Comparison of ENCODE assay signal across 9 cellular contexts in the genomic region with DNA sequence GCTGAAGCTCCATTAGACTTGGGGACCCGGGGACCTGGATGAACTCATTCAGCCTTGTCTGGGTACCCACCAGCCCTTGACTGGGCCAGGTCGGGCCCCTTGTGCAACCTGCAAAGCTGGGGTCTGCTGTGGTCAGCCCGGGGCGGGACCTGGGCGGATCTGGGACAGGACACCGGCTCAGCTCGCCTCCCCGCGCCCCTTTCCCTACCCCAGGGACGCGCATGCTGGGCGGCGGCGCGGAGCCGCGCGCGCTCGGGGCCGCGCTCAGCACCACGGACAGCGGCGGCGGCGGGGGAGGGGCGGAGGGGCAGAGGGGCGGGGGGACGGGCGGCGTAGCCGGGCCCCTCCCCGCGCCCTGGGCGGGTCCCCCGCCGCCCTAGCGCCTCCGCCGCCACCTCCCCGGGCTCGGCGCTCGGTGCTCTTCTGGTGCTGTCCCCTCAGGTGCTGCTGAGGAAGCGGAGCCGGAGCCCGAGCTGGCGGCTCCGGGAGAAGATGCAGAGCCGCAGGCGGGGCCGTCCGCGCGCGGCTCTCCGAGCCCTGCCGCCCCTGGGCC. TPM values are rescaled to one million over a fixed set of nuclear protein-coding genes. Genes with fewer than 3 reads are reported as not detected.
DNase-seq lines count a peak whose midpoint lies in the region; ATAC-seq and TF ChIP-seq lines count a peak whose summit lies in the region.
"Had no signal": no experiment of that assay in that cellular context is flagged by ENCODE, and none has a peak within 500 bp of the region (broad histone marks: within the 10 kb centered on the region; RNA-seq: fewer than 3 reads in every experiment).

No MANE protein-coding gene starts in this region.

- H2AFZ ChIP-seq in IMR-90 (replicated peaks; ENCODE audit: low read length, poor library complexity): peak overlapping the region; percentile 67

- no peak overlapping the region for H3K9ac ChIP-seq in IMR-90 (ENCODE audit: low read depth, low read length)

- ATAC-seq in IMR-90 (ENCODE audit: low read depth): peak; percentile 73
- ATAC-seq in right lobe of liver: peak in 3 of 4 donors; percentile 4 to 43 (median 13)
- ATAC-seq in GM21737 (IDR thresholded peaks at IDR 0.05; ENCODE audit: unreplicated experiment): no peak
- no peak for ATAC-seq in activated T-cell treated with anti-CD3 and anti-CD28 coated beads, Interleukin-2, amount 50 U/mL, for 72 hours (replicated peaks in 1 of 2)
- ATAC-seq: activated CD8-positive, alpha-beta T cell treated with anti-CD3 and anti-CD28 coated beads for 36 hours had no signal

- H2BK120ac ChIP-seq in IMR-90 (ENCODE audit: low read depth, low read length): no peak overlapping the region

- 1% methylated on average over 25 of the region's 59 CpGs; no CpG with 5 or more reads in 1 of the 2 experiments for WGBS in IMR-90 (ENCODE audit: extremely low coverage in 2 of 2, insufficient read length in 1 of 2), 2 experiments
- no CpG with 5 or more reads among the region's 59 CpGs for WGBS in right lobe of liver (ENCODE audit: insufficient coverage, low coverage, low lambda C conversion rate, missing lambda C conversion rate)

- H3K9me3 ChIP-seq in IMR-90 (ENCODE audit: control insufficient read depth, insufficient read depth, low read length) (no peaks in the 10 kb centered on the region), right lobe of liver (no peaks in the 10 kb centered on the region)

- H3K56ac ChIP-seq in IMR-90 (ENCODE audit: extremely low read depth, insufficient read depth, low read length): no peak overlapping the region

- H2BK5ac ChIP-seq in IMR-90 (ENCODE audit: low read depth, low read length, poor library complexity, severe bottlenecking): no peak overlapping the region

- no peak overlapping the region for H2AK5ac ChIP-seq in IMR-90 (ENCODE audit: low read depth, low read length)

- peaks cover 3% of the 10 kb centered on the region; the same call in 1 of the 2 replicates for H3K9me1 ChIP-seq in IMR-90 (ENCODE audit: insufficient read depth, low read length)

- H3K4me2 ChIP-seq in IMR-90 (ENCODE audit: low read depth, low read length): peak overlapping the region; percentile 7; the same call in 1 of the 2 replicates

- H3K4me3 ChIP-seq in IMR-90 (ENCODE audit: insufficient read depth, low read depth, low read length) (peak overlapping the region; percentile 51), coronary artery (peak overlapping the region; percentile 64), right lobe of liver (peak overlapping the region in 1 of 3 donors; percentile 27)

- TF ChIP-seq RAD21 in IMR-90 (IDR thresholded peaks at IDR 0.05; ENCODE audit: low read length): no peak

- peaks cover 9% of the 10 kb centered on the region for H4K20me1 ChIP-seq in IMR-90 (ENCODE audit: insufficient read depth, low read length)

- H4K91ac ChIP-seq in IMR-90 (ENCODE audit: insufficient read depth, low read depth, low read length): no peak overlapping the region

- H2AK9ac ChIP-seq in IMR-90 (replicated peaks; ENCODE audit: low read depth, low read length, poor library complexity): peak overlapping the region; percentile 37

- H3K27me3 ChIP-seq in IMR-90 (ENCODE audit: control insufficient read depth, insufficient read depth, low read length): peaks cover 47% of the 10 kb centered on the region
- peaks cover 0 to 12% of the 10 kb centered on the region in 2 donors for H3K27me3 ChIP-seq in right lobe of liver

- H3K79me1 ChIP-seq in IMR-90 (ENCODE audit: low read depth in 1 of 2, low read length in 2 of 2): no peaks in the 10 kb centered on the region

- H3K27ac Mint-ChIP-seq in activated T-cell treated with anti-CD3 and anti-CD28 coated beads, Interleukin-2, amount 50 U/mL, for 72 hours: no peak overlapping the region

- CTCF ChIA-PET in IMR-90 (lab: Yijun Ruan, JAX): no interaction called here

- H3K14ac ChIP-seq in IMR-90 (replicated peaks; ENCODE audit: low read depth, low read length): no peak overlapping the region

- dilution Hi-C loops in IMR-90 (cut with HindIII; ENCODE audit: low sequenced_read_pairs, unreplicated experiment): no loop called here

- no peak overlapping the region for H3K27ac ChIP-seq in IMR-90 (ENCODE audit: insufficient read depth, low read length)
- H3K27ac ChIP-seq in coronary artery: no peak overlapping the region
- no peak overlapping the region for H3K27ac ChIP-seq in right lobe of liver

- BruUV-seq in IMR-90 (replicated peaks; lab: Mats Ljungman, UMichigan): no TSS peak

- TF ChIP-seq CTCF in IMR-90 (conservative IDR thresholded peaks at IDR 0.05; ENCODE audit: low read depth, low read length) (no peak), coronary artery (IDR thresholded peaks at IDR 0.05) (no peak), right lobe of liver (IDR thresholded peaks at IDR 0.05) (no peak)

- H2BK20ac ChIP-seq in IMR-90 (ENCODE audit: low read depth, low read length): no peak overlapping the region

- in situ Hi-C loops in IMR-90 (cut with MboI; ENCODE audit: low sequenced_read_pairs): no loop called here

- no peak overlapping the region for H3K23ac ChIP-seq in IMR-90 (ENCODE audit: low read depth, low read length)

- no peak overlapping the region for H3K4ac ChIP-seq in IMR-90 (ENCODE audit: low read depth, low read length)

- H4K8ac ChIP-seq in IMR-90 (ENCODE audit: low read depth in 2 of 2, low read length in 2 of 2): no peak overlapping the region

- no peaks in the 10 kb centered on the region for H3K9me3 Mint-ChIP-seq in activated T-cell treated with anti-CD3 and anti-CD28 coated beads, Interleukin-2, amount 50 U/mL, for 72 hours
- H3K9me3 Mint-ChIP-seq: activated CD8-positive, alpha-beta T cell treated with anti-CD3 and anti-CD28 coated beads for 36 hours had no signal

- peaks cover 5 to 17% of the 10 kb centered on the region in 2 donors for H3K36me3 Mint-ChIP-seq in activated T-cell treated with anti-CD3 and anti-CD28 coated beads, Interleukin-2, amount 50 U/mL, for 72 hours (ENCODE audit: insufficient read depth in 2 of 2)

- POLR2A ChIA-PET in IMR-90 (lab: Charles Lee; ENCODE audit: unreplicated experiment): no interaction called here

- H3K4me3 Mint-ChIP-seq in activated T-cell treated with anti-CD3 and anti-CD28 coated beads, Interleukin-2, amount 50 U/mL, for 72 hours: no peak overlapping the region
- H3K4me3 Mint-ChIP-seq: activated CD8-positive, alpha-beta T cell treated with anti-CD3 and anti-CD28 coated beads for 36 hours had no signal

- H4K5ac ChIP-seq in IMR-90 (ENCODE audit: low read depth, low read length): no peak overlapping the region

- intact Hi-C loops in IMR-90 (cut with micrococcal nuclease): no loop called here
- intact Hi-C loops in right lobe of liver (cut with DNase I): no loop called here

- H3K36me3 ChIP-seq in IMR-90 (ENCODE audit: control insufficient read depth, insufficient read depth, low read length) (no peaks in the 10 kb centered on the region), right lobe of liver (no peaks in the 10 kb centered on the region)

- H3K4me1 ChIP-seq in IMR-90 (ENCODE audit: control insufficient read depth, insufficient read depth, low read length) (peaks cover 4% of the 10 kb centered on the region; the same call in 1 of the 2 replicates), right lobe of liver (peaks cover 0 to 5% (median 0%) of the 10 kb centered on the region in 4 donors)

- H3K18ac ChIP-seq in IMR-90 (ENCODE audit: low read depth, low read length): no peak overlapping the region

- no peak overlapping the region for H2BK15ac ChIP-seq in IMR-90 (ENCODE audit: low read depth, low read length)

- peaks cover 11% of the 10 kb centered on the region for H3K4me1 Mint-ChIP-seq in activated T-cell treated with anti-CD3 and anti-CD28 coated beads, Interleukin-2, amount 50 U/mL, for 72 hours (ENCODE audit: low read depth)

- DNase-seq in AG20443 (ENCODE audit: low spot score) (peak; percentile 78), IMR-90 (no peak), coronary artery (ENCODE audit: low spot score) (no peak), right lobe of liver (peak in 1 of 3 donors; percentile 42), mesenteric fat pad (ENCODE audit: low spot score) (no peak), GM19240 (ENCODE audit: insufficient read length, low spot score) (no peak)
- no peak for DNase-seq in activated T-cell treated with anti-CD3 and anti-CD28 coated beads, Interleukin-2, amount 50 U/mL, for 72 hours
- DNase-seq: activated CD8-positive, alpha-beta T cell treated with anti-CD3 and anti-CD28 coated beads for 36 hours had no signal

- H3K27me3 Mint-ChIP-seq in activated T-cell treated with anti-CD3 and anti-CD28 coated beads, Interleukin-2, amount 50 U/mL, for 72 hours (ENCODE audit: low read depth): no peaks in the 10 kb centered on the region
- H3K27me3 Mint-ChIP-seq: activated CD8-positive, alpha-beta T cell treated with anti-CD3 and anti-CD28 coated beads for 36 hours had no signal

- TF ChIP-seq POLR2A in IMR-90 (IDR thresholded peaks at IDR 0.05; ENCODE audit: low read depth, low read length): no peak
- no peak for TF ChIP-seq POLR2A in right lobe of liver (IDR thresholded peaks at IDR 0.05)

RNA-seq across cellular contexts. Expression of a gene that starts 7.4 kb away (rescaled TPM):
- total RNA-seq in IMR-90 (2012; rRNA removed) (12.8 and 15.6 TPM in 2 replicates), right lobe of liver (1 to 10 TPM; 4.0 to 8.2 (median 5.9) TPM), mesenteric fat pad (11.5 TPM)
- polyA plus RNA-seq in IMR-90 (2012; rRNA removed): 31.1 and 38.9 TPM in 2 replicates
- polyA plus RNA-seq in IMR-90 (2012; cell fraction: cytosol; rRNA removed): 20.0 and 29.8 TPM in 2 replicates
- polyA plus RNA-seq in IMR-90 (2012; cell fraction: nucleus; rRNA removed; ENCODE audit: low replicate concordance): 49.6 and 116 TPM in 2 replicates
- total RNA-seq in activated T-cell treated with anti-CD3 and anti-CD28 coated beads, Interleukin-2, amount 50 U/mL, for 72 hours: 10 to 100 TPM; 53.6 to 73.0 TPM

RNA-seq across cellular contexts. Expression of a gene that starts 7.7 kb away (rescaled TPM):
- total RNA-seq in IMR-90 (2012; rRNA removed) (0.18 and 0.28 TPM in 2 replicates), right lobe of liver (1 to 10 TPM in 3 of 6 experiments, under 1 TPM in 3; 0.39 to 3.4 (median 0.88) TPM), mesenteric fat pad (0.96 TPM)
- 0.77 and 0.97 TPM in 2 replicates for polyA plus RNA-seq in IMR-90 (2012; rRNA removed)
- 0.65 and 0.75 TPM in 2 replicates for polyA plus RNA-seq in IMR-90 (2012; cell fraction: cytosol; rRNA removed)
- 2.3 and 3.8 TPM in 2 replicates for polyA plus RNA-seq in IMR-90 (2012; cell fraction: nucleus; rRNA removed; ENCODE audit: low replicate concordance)
- total RNA-seq in activated T-cell treated with anti-CD3 and anti-CD28 coated beads, Interleukin-2, amount 50 U/mL, for 72 hours: 100 to 1,000 TPM; 182 to 196 TPM

RNA-seq across cellular contexts. Expression of a gene that starts 8.1 kb away (rescaled TPM):
- total RNA-seq in IMR-90 (2012; rRNA removed) (0.28 and 0.36 TPM in 2 replicates), right lobe of liver (1 to 10 TPM; 1.3 to 4.8 (median 2.6) TPM), mesenteric fat pad (3.9 TPM)
- polyA plus RNA-seq in IMR-90 (2012; rRNA removed): 0.55 and 0.65 TPM in 2 replicates
- 0.82 and 0.94 TPM in 2 replicates for polyA plus RNA-seq in IMR-90 (2012; cell fraction: cytosol; rRNA removed)
- polyA plus RNA-seq in IMR-90 (2012; cell fraction: nucleus; rRNA removed; ENCODE audit: low replicate concordance): 0.32 and 0.49 TPM in 2 replicates
- total RNA-seq in activated T-cell treated with anti-CD3 and anti-CD28 coated beads, Interleukin-2, amount 50 U/mL, for 72 hours: 1 to 10 TPM; 7.2 to 9.2 TPM

RNA-seq across cellular contexts. Expression of a gene that starts 13.9 kb away (rescaled TPM):
- total RNA-seq in IMR-90 (2012; rRNA removed) (2.9 and 3.1 TPM in 2 replicates), right lobe of liver (1 to 10 TPM; 4.4 to 8.9 (median 7.3) TPM), mesenteric fat pad (11.4 TPM)
- polyA plus RNA-seq in IMR-90 (2012; rRNA removed): 6.3 and 7.8 TPM in 2 replicates
- polyA plus RNA-seq in IMR-90 (2012; cell fraction: cytosol; rRNA removed): 3.9 and 8.2 TPM in 2 replicates
- polyA plus RNA-seq in IMR-90 (2012; cell fraction: nucleus; rRNA removed; ENCODE audit: low replicate concordance): 20.0 and 44.8 TPM in 2 replicates
- 10 to 100 TPM; 12.0 to 18.3 TPM for total RNA-seq in activated T-cell treated with anti-CD3 and anti-CD28 coated beads, Interleukin-2, amount 50 U/mL, for 72 hours

RNA-seq across cellular contexts. Expression of a gene that starts 14.0 kb away (rescaled TPM):
- total RNA-seq in IMR-90 (2012; rRNA removed) (0.28 and 0.54 TPM in 2 replicates), right lobe of liver (1 to 10 TPM; 1.4 to 4.3 (median 2.5) TPM), mesenteric fat pad (2.9 TPM)
- polyA plus RNA-seq in IMR-90 (2012; rRNA removed): 0.63 and 0.70 TPM in 2 replicates
- polyA plus RNA-seq in IMR-90 (2012; cell fraction: cytosol; rRNA removed): 1.00 and 1.9 TPM in 2 replicates
- polyA plus RNA-seq in IMR-90 (2012; cell fraction: nucleus; rRNA removed; ENCODE audit: low replicate concordance): 1.9 and 3.9 TPM in 2 replicates
- 1 to 10 TPM; 4.9 to 5.9 TPM for total RNA-seq in activated T-cell treated with anti-CD3 and anti-CD28 coated beads, Interleukin-2, amount 50 U/mL, for 72 hours

Comparison
In these comparisons a context has a peak if more than half of its experiments do, and no peak if none do; other contexts are left out.
1. ATAC-seq: peak in IMR-90 (single experiment) and right lobe of liver (3 of 4); none in GM21737 (single experiment) and activated T-cell treated with anti-CD3 and anti-CD28 coated beads, Interleukin-2, amount 50 U/mL, for 72 hours (0 of 2).
2. RNA of a gene that starts 7.7 kb away (total RNA-seq): 182 to 196 TPM in activated T-cell treated with anti-CD3 and anti-CD28 coated beads, Interleukin-2, amount 50 U/mL, for 72 hours; 0.39 to 3.4 TPM in right lobe of liver, 0.96 TPM in mesenteric fat pad (single experiment) and 0.18 to 0.28 TPM in IMR-90; every median in the first group is over 10 times any median in the second.